In genomic region chr16:89286096-89286495, GRCh38 we compare ENCODE assay signal across 21 cellular contexts.
DNase-seq lines count a peak whose midpoint lies in the region; ATAC-seq and TF ChIP-seq lines count a peak whose summit lies in the region.
"Had no signal": no experiment of that assay in that cellular context is flagged by ENCODE, and none has a peak within 500 bp of the region (broad histone marks: within the 10 kb centered on the region; RNA-seq: fewer than 3 reads in every experiment).

No MANE protein-coding gene starts in this region.

- H3K4me1 Mint-ChIP-seq in activated naive CD4-positive, alpha-beta T cell treated with anti-CD3 and anti-CD28 coated beads, Interleukin-2, amount 10 ng/mL, durations not matched to agents 7 days and 5 days = peaks cover 4% of the 10 kb centered on the region
- no peaks in the 10 kb centered on the region for H3K4me1 Mint-ChIP-seq in stimulated activated naive CD8-positive, alpha-beta T cell treated with anti-CD3 and anti-CD28 coated beads, Interleukin-15, Interleukin-2, amounts not matched to agents 100 ng/mL and 50 ng/mL, for 24 hours (ENCODE audit: low read depth)
- H3K4me1 Mint-ChIP-seq in stimulated activated naive CD8-positive, alpha-beta T cell treated with anti-CD3 and anti-CD28 coated beads, Interleukin-15, amount 100 ng/mL, for 72 hours = peaks cover 7% of the 10 kb centered on the region
- H3K4me1 Mint-ChIP-seq in endothelial cell (ENCODE audit: unreplicated experiment) (peaks cover 9% of the 10 kb centered on the region), glutamatergic neuron (ENCODE audit: low read depth, unreplicated experiment) (peaks cover 9% of the 10 kb centered on the region)

- DNase-seq in activated naive CD4-positive, alpha-beta T cell treated with anti-CD3 and anti-CD28 coated beads, Interleukin-2, amount 10 ng/mL, durations not matched to agents 7 days and 5 days = no peak
- no peak for DNase-seq in activated naive CD4-positive, alpha-beta T cell treated with Interleukin-2 at 50 U/mL for 16 hours
- no peak for DNase-seq in stimulated activated naive CD8-positive, alpha-beta T cell treated with anti-CD3 and anti-CD28 coated beads, Interleukin-15, amount 100 ng/mL, for 72 hours
- DNase-seq in endothelial cell (ENCODE audit: low spot score) (no peak), NCI-H1694 (lab: John Stamatoyannopoulos, UW) (no peak), glutamatergic neuron (no peak)
- DNase-seq: AML-193; C1 segment of cervical spinal cord; CD8-positive, alpha-beta T cell; GOT3; IMR-90; MV-4-11; NCI-H1105 treated with DMSO at 0.1 percent for 48 hours; NCI-H2081; NCI-H2171; NCI-H524 treated with DMSO at 0.1 percent for 48 hours; NCI-H82; SHP77 had no signal

- peak overlapping the region; percentile 30 for H3K27ac Mint-ChIP-seq in activated naive CD4-positive, alpha-beta T cell treated with anti-CD3 and anti-CD28 coated beads, Interleukin-2, amount 10 ng/mL, durations not matched to agents 7 days and 5 days
- peak overlapping the region; percentile 37 for H3K27ac Mint-ChIP-seq in stimulated activated naive CD8-positive, alpha-beta T cell treated with anti-CD3 and anti-CD28 coated beads, Interleukin-15, Interleukin-2, amounts not matched to agents 100 ng/mL and 50 ng/mL, for 24 hours
- peak overlapping the region in 1 of 2 donors; percentile 52 for H3K27ac Mint-ChIP-seq in stimulated activated naive CD8-positive, alpha-beta T cell treated with anti-CD3 and anti-CD28 coated beads, Interleukin-15, amount 100 ng/mL, for 72 hours
- H3K27ac Mint-ChIP-seq in endothelial cell (ENCODE audit: unreplicated experiment) (no peak overlapping the region), glutamatergic neuron (ENCODE audit: unreplicated experiment) (no peak overlapping the region)
- H3K27ac Mint-ChIP-seq: CD8-positive, alpha-beta T cell had no signal

- H3K36me3 Mint-ChIP-seq in activated naive CD4-positive, alpha-beta T cell treated with anti-CD3 and anti-CD28 coated beads, Interleukin-2, amount 10 ng/mL, durations not matched to agents 7 days and 5 days = peaks cover 20% of the 10 kb centered on the region
- peaks cover 19% of the 10 kb centered on the region for H3K36me3 Mint-ChIP-seq in stimulated activated naive CD8-positive, alpha-beta T cell treated with anti-CD3 and anti-CD28 coated beads, Interleukin-15, Interleukin-2, amounts not matched to agents 100 ng/mL and 50 ng/mL, for 24 hours (ENCODE audit: low read depth)
- H3K36me3 Mint-ChIP-seq in endothelial cell (ENCODE audit: low read depth, unreplicated experiment) = peaks cover 17% of the 10 kb centered on the region
- no peaks in the 10 kb centered on the region for H3K36me3 Mint-ChIP-seq in glutamatergic neuron (ENCODE audit: unreplicated experiment)

- no peak overlapping the region for H3K4me3 Mint-ChIP-seq in activated naive CD4-positive, alpha-beta T cell treated with anti-CD3 and anti-CD28 coated beads, Interleukin-2, amount 10 ng/mL, durations not matched to agents 7 days and 5 days
- H3K4me3 Mint-ChIP-seq in stimulated activated naive CD8-positive, alpha-beta T cell treated with anti-CD3 and anti-CD28 coated beads, Interleukin-15, Interleukin-2, amounts not matched to agents 100 ng/mL and 50 ng/mL, for 24 hours = no peak overlapping the region
- H3K4me3 Mint-ChIP-seq in stimulated activated naive CD8-positive, alpha-beta T cell treated with anti-CD3 and anti-CD28 coated beads, Interleukin-15, amount 100 ng/mL, for 72 hours = no peak overlapping the region
- peak overlapping the region; percentile 69 for H3K4me3 Mint-ChIP-seq in endothelial cell (ENCODE audit: unreplicated experiment)
- no peak overlapping the region for H3K4me3 Mint-ChIP-seq in glutamatergic neuron (ENCODE audit: unreplicated experiment)
- H3K4me3 Mint-ChIP-seq: CD8-positive, alpha-beta T cell had no signal

- no peaks in the 10 kb centered on the region for H3K27me3 Mint-ChIP-seq in activated naive CD4-positive, alpha-beta T cell treated with anti-CD3 and anti-CD28 coated beads, Interleukin-2, amount 10 ng/mL, durations not matched to agents 7 days and 5 days
- H3K27me3 Mint-ChIP-seq in stimulated activated naive CD8-positive, alpha-beta T cell treated with anti-CD3 and anti-CD28 coated beads, Interleukin-15, Interleukin-2, amounts not matched to agents 100 ng/mL and 50 ng/mL, for 24 hours = no peaks in the 10 kb centered on the region
- no peaks in the 10 kb centered on the region for H3K27me3 Mint-ChIP-seq in stimulated activated naive CD8-positive, alpha-beta T cell treated with anti-CD3 and anti-CD28 coated beads, Interleukin-15, amount 100 ng/mL, for 72 hours
- H3K27me3 Mint-ChIP-seq in endothelial cell (ENCODE audit: unreplicated experiment) = peaks cover 16% of the 10 kb centered on the region
- H3K27me3 Mint-ChIP-seq in glutamatergic neuron (ENCODE audit: unreplicated experiment) = peaks cover 18% of the 10 kb centered on the region

- H3K9me3 Mint-ChIP-seq in activated naive CD4-positive, alpha-beta T cell treated with anti-CD3 and anti-CD28 coated beads, Interleukin-2, amount 10 ng/mL, durations not matched to agents 7 days and 5 days = no peaks in the 10 kb centered on the region
- H3K9me3 Mint-ChIP-seq in stimulated activated naive CD8-positive, alpha-beta T cell treated with anti-CD3 and anti-CD28 coated beads, Interleukin-15, Interleukin-2, amounts not matched to agents 100 ng/mL and 50 ng/mL, for 24 hours = no peaks in the 10 kb centered on the region
- H3K9me3 Mint-ChIP-seq in stimulated activated naive CD8-positive, alpha-beta T cell treated with anti-CD3 and anti-CD28 coated beads, Interleukin-15, amount 100 ng/mL, for 72 hours = no peaks in the 10 kb centered on the region
- no peaks in the 10 kb centered on the region for H3K9me3 Mint-ChIP-seq in endothelial cell (ENCODE audit: unreplicated experiment)
- H3K9me3 Mint-ChIP-seq in glutamatergic neuron (ENCODE audit: unreplicated experiment) = peaks cover 6% of the 10 kb centered on the region
- H3K9me3 Mint-ChIP-seq: CD8-positive, alpha-beta T cell had no signal

- no peak for ATAC-seq in stimulated activated naive CD8-positive, alpha-beta T cell treated with anti-CD3 and anti-CD28 coated beads, Interleukin-15, amount 100 ng/mL, for 72 hours
- no peak for ATAC-seq in HG02759 (IDR thresholded peaks at IDR 0.05; ENCODE audit: unreplicated experiment)
- ATAC-seq: CD8-positive, alpha-beta T cell; HCT116 had no signal

- TF ChIP-seq CTCF in endothelial cell (IDR thresholded peaks at IDR 0.05; ENCODE audit: unreplicated experiment) (no peak), glutamatergic neuron (IDR thresholded peaks at IDR 0.05; ENCODE audit: partially characterized antibody, unreplicated experiment) (no peak)

- CTCF ChIA-PET in activated naive CD4-positive, alpha-beta T cell treated with anti-CD3 and anti-CD28 coated beads, Interleukin-2, amount 10 ng/mL, durations not matched to agents 7 days and 5 days (lab: Charles Lee) = no interaction called here

Comparison
In these comparisons a context has a peak if more than half of its experiments do, and no peak if none do; other contexts are left out.
1. H3K27ac Mint-ChIP-seq: peak in activated naive CD4-positive, alpha-beta T cell treated with anti-CD3 and anti-CD28 coated beads, Interleukin-2, amount 10 ng/mL, durations not matched to agents 7 days and 5 days (single experiment) and stimulated activated naive CD8-positive, alpha-beta T cell treated with anti-CD3 and anti-CD28 coated beads, Interleukin-15, Interleukin-2, amounts not matched to agents 100 ng/mL and 50 ng/mL, for 24 hours (single experiment); none in endothelial cell (single experiment) and glutamatergic neuron (single experiment).